Comparison of ENCODE assay signal across 18 cellular contexts in genomic region chr5:133688386-133688785, GRCh38.
DNase-seq lines count a peak whose midpoint lies in the region; ATAC-seq, FAIRE-seq and TF ChIP-seq lines count a peak whose summit lies in the region.
"Had no signal": no experiment of that assay in that cellular context is flagged by ENCODE, and none has a peak within 500 bp of the region (broad histone marks: within the 10 kb centered on the region; RNA-seq: fewer than 3 reads in every experiment).

No MANE protein-coding gene starts in this region.

- H3K9me3 ChIP-seq in PC-3 (ENCODE audit: low read length) (no peaks in the 10 kb centered on the region), mammary epithelial cell (replicated peaks; ENCODE audit: insufficient read depth, low read length) (no peaks in the 10 kb centered on the region)
- H3K9me3 ChIP-seq: uterus had no signal

- H3K4me1 ChIP-seq in PC-3 (ENCODE audit: insufficient read depth, low read length) (peaks cover 65% of the 10 kb centered on the region), mammary epithelial cell (ENCODE audit: insufficient read depth, low read length) (no peaks in the 10 kb centered on the region)
- H3K4me1 ChIP-seq: uterus had no signal

- ATAC-seq in activated naive CD4-positive, alpha-beta T cell treated with anti-CD3 and anti-CD28 coated beads, Interleukin-2, amount 50 U/mL, for 72 hours = peak; percentile 64 to 96
- peak; percentile 74 for ATAC-seq in GM21619 (IDR thresholded peaks at IDR 0.05; ENCODE audit: unreplicated experiment)
- ATAC-seq in PC-3 = 0 out of 2 replicates have a peak, but pooled peaks have one; percentile 4
- ATAC-seq: left lobe of liver had no signal

- no peaks in the 10 kb centered on the region for H3K9me2 ChIP-seq in PC-3 (replicated peaks; ENCODE audit: low read length)

- H3K36me3 ChIP-seq in PC-3 (ENCODE audit: low read depth, low read length) = no peaks in the 10 kb centered on the region
- no peaks in the 10 kb centered on the region for H3K36me3 ChIP-seq in mammary epithelial cell (ENCODE audit: insufficient read depth, low read length)
- H3K36me3 ChIP-seq: uterus had no signal

- H3K4me2 ChIP-seq in PC-3 (ENCODE audit: low read length) = no peak overlapping the region
- no peak overlapping the region for H3K4me2 ChIP-seq in mammary epithelial cell (ENCODE audit: insufficient read depth, low read depth, low read length)

- H3K27ac ChIP-seq in PC-3 (ENCODE audit: low read length) (peak overlapping the region; percentile 51), mammary epithelial cell (ENCODE audit: insufficient read depth, low read depth, low read length) (no peak overlapping the region)
- H3K27ac ChIP-seq: uterus had no signal

- no TSS peak for BruUV-seq in PC-3 (replicated peaks; lab: Mats Ljungman, UMichigan)
- BruUV-seq in mammary epithelial cell (replicated peaks; lab: Mats Ljungman, UMichigan) = no TSS peak
- BruUV-seq in Calu3 (replicated peaks; lab: Mats Ljungman, UMichigan) = no TSS peak

- intact Hi-C loops in activated naive CD4-positive, alpha-beta T cell treated with anti-CD3 and anti-CD28 coated beads for 36 hours (cut with micrococcal nuclease) = loop anchor here (1.0 kb wide), 1 partner anchor 11 kb away; no protein-coding TSS in a partner anchor
- intact Hi-C loops in PC-3 (cut with micrococcal nuclease) (no loop called here), mammary epithelial cell (cut with micrococcal nuclease) (no loop called here), Calu3 (cut with micrococcal nuclease; ENCODE audit: unreplicated experiment) (no loop called here)

- in situ Hi-C loops in mammary epithelial cell (cut with MboI; ENCODE audit: low sequenced_read_pairs in 2 of 2) = no loop called here

- POLR2A ChIA-PET in PC-3 (lab: Charles Lee; ENCODE audit: unreplicated experiment) = no interaction called here

- no peaks in the 10 kb centered on the region for H3K36me3 Mint-ChIP-seq in activated naive CD4-positive, alpha-beta T cell treated with anti-CD3 and anti-CD28 coated beads, Interleukin-2, amount 50 U/mL, for 72 hours
- no peaks in the 10 kb centered on the region for H3K36me3 Mint-ChIP-seq in activated naive CD4-positive, alpha-beta T cell treated with anti-CD3 and anti-CD28 coated beads for 36 hours (ENCODE audit: low read depth)
- no peaks in the 10 kb centered on the region for H3K36me3 Mint-ChIP-seq in Calu3 (ENCODE audit: insufficient read depth, unreplicated experiment)
- H3K36me3 Mint-ChIP-seq: activated naive CD8-positive, alpha-beta T cell treated with anti-CD3 and anti-CD28 coated beads, Interleukin-2, amount 10 ng/mL, durations not matched to agents 7 days and 5 days had no signal

- H3K4me3 ChIP-seq in PC-3 (ENCODE audit: low read length) (no peak overlapping the region), mammary epithelial cell (replicated peaks in 1 of 3; ENCODE audit: insufficient read depth in 1 of 3, low read depth in 2 of 3, low read length in 3 of 3) (no peak overlapping the region)
- H3K4me3 ChIP-seq: uterus had no signal

- no peak for DNase-seq in activated naive CD4-positive, alpha-beta T cell treated with anti-CD3 and anti-CD28 coated beads, Interleukin-2, amount 50 U/mL, for 72 hours (ENCODE audit: low spot score in 2 of 2)
- DNase-seq in activated naive CD4-positive, alpha-beta T cell treated with anti-CD3 and anti-CD28 coated beads for 36 hours = no peak
- DNase-seq in PC-3 (peak; percentile 62), urothelium cell line (ENCODE audit: low spot score) (peak; percentile 25), mammary epithelial cell (no peak), Calu3 (no peak), midbrain (lab: John Stamatoyannopoulos, UW) (no peak)
- DNase-seq: activated B cell treated with CpG ODN at 0.5 μM for 24 hours; activated naive CD8-positive, alpha-beta T cell treated with anti-CD3 and anti-CD28 coated beads, Interleukin-2, amount 10 ng/mL, durations not matched to agents 7 days and 5 days; NCI-H2029 treated with DMSO at 0.1 percent for 48 hours; NCI-H510A; retina; SHP77 treated with DMSO at 0.1 percent for 48 hours; stimulated activated CD4-positive, alpha-beta T cell treated with anti-CD3 and anti-CD28 coated beads, Interleukin-15, amount 100 ng/mL, for 24 hours; uterus had no signal

- H3K79me2 ChIP-seq in PC-3 (ENCODE audit: low read length) = no peaks in the 10 kb centered on the region
- H3K79me2 ChIP-seq in mammary epithelial cell (ENCODE audit: insufficient read depth, low read length) = no peaks in the 10 kb centered on the region

- CTCF ChIA-PET in activated naive CD4-positive, alpha-beta T cell treated with anti-CD3 and anti-CD28 coated beads for 36 hours (lab: Charles Lee) = no interaction called here
- CTCF ChIA-PET in PC-3 (lab: Charles Lee) (no interaction called here), mammary epithelial cell (lab: Charles Lee; ENCODE audit: low non-redundant PET) (no interaction called here), Calu3 (lab: Charles Lee) (no interaction called here)

- no peaks in the 10 kb centered on the region for H4K20me1 ChIP-seq in PC-3 (ENCODE audit: low read length)
- no peaks in the 10 kb centered on the region for H4K20me1 ChIP-seq in mammary epithelial cell (ENCODE audit: insufficient read depth, low read length)

- TF ChIP-seq CTCF in PC-3 (conservative IDR thresholded peaks at IDR 0.05; ENCODE audit: low read depth, low read length) (no peak), mammary epithelial cell (conservative IDR thresholded peaks at IDR 0.05 in 1 of 2, IDR thresholded peaks at IDR 0.05 in 1 of 2; ENCODE audit: extremely low read depth in 1 of 2, insufficient read depth in 1 of 2, low read depth in 1 of 2, low read length in 2 of 2) (no peak), Calu3 (IDR thresholded peaks at IDR 0.05; ENCODE audit: unreplicated experiment) (no peak)

- no peak for FAIRE-seq in urothelium cell line (lab: Jason Lieb, UNC)
- FAIRE-seq: GM19239 had no signal

- H3K27ac Mint-ChIP-seq in activated naive CD4-positive, alpha-beta T cell treated with anti-CD3 and anti-CD28 coated beads, Interleukin-2, amount 50 U/mL, for 72 hours = peak overlapping the region in 1 of 2 donors; percentile 18
- no peak overlapping the region for H3K27ac Mint-ChIP-seq in activated naive CD4-positive, alpha-beta T cell treated with anti-CD3 and anti-CD28 coated beads for 36 hours
- H3K27ac Mint-ChIP-seq in Calu3 (ENCODE audit: unreplicated experiment) = no peak overlapping the region
- H3K27ac Mint-ChIP-seq: activated B cell treated with CpG ODN at 0.5 μM for 24 hours had no signal

- no peaks in the 10 kb centered on the region for H3K4me1 Mint-ChIP-seq in activated naive CD4-positive, alpha-beta T cell treated with anti-CD3 and anti-CD28 coated beads for 36 hours (ENCODE audit: low read depth)
- no peaks in the 10 kb centered on the region for H3K4me1 Mint-ChIP-seq in Calu3 (ENCODE audit: low read depth, unreplicated experiment)
- H3K4me1 Mint-ChIP-seq: activated B cell treated with CpG ODN at 0.5 μM for 24 hours; activated naive CD8-positive, alpha-beta T cell treated with anti-CD3 and anti-CD28 coated beads, Interleukin-2, amount 10 ng/mL, durations not matched to agents 7 days and 5 days had no signal

- no peaks in the 10 kb centered on the region for H3F3A ChIP-seq in PC-3 (ENCODE audit: low read length, unreplicated experiment)

- dilution Hi-C loops in mammary epithelial cell (cut with HindIII; ENCODE audit: low sequenced_read_pairs) = no loop called here

- WGBS in mammary epithelial cell (ENCODE audit: low coverage, missing lambda C conversion rate) = 89% methylated on average over 4 of the region's 5 CpGs

- H3K27me3 ChIP-seq in PC-3 (ENCODE audit: low read length) = no peaks in the 10 kb centered on the region
- H3K27me3 ChIP-seq in mammary epithelial cell (ENCODE audit: insufficient read depth, low read length) = peaks cover 2% of the 10 kb centered on the region
- H3K27me3 ChIP-seq: uterus had no signal

- peaks cover 20% of the 10 kb centered on the region for H3K27me3 Mint-ChIP-seq in activated naive CD4-positive, alpha-beta T cell treated with anti-CD3 and anti-CD28 coated beads for 36 hours (ENCODE audit: low read depth)
- H3K27me3 Mint-ChIP-seq in Calu3 (ENCODE audit: unreplicated experiment) = peaks cover 100% of the 10 kb centered on the region

- H2AFZ ChIP-seq in PC-3 (ENCODE audit: low read length) (no peak overlapping the region), mammary epithelial cell (ENCODE audit: low read depth, low read length) (no peak overlapping the region)

- no peak overlapping the region for H3K4me3 Mint-ChIP-seq in activated naive CD4-positive, alpha-beta T cell treated with anti-CD3 and anti-CD28 coated beads for 36 hours
- H3K4me3 Mint-ChIP-seq in Calu3 (ENCODE audit: low read depth, unreplicated experiment) = no peak overlapping the region
- H3K4me3 Mint-ChIP-seq: activated B cell treated with CpG ODN at 0.5 μM for 24 hours; activated naive CD8-positive, alpha-beta T cell treated with anti-CD3 and anti-CD28 coated beads, Interleukin-2, amount 10 ng/mL, durations not matched to agents 7 days and 5 days had no signal

- no peaks in the 10 kb centered on the region for H3K9me3 Mint-ChIP-seq in activated naive CD4-positive, alpha-beta T cell treated with anti-CD3 and anti-CD28 coated beads, Interleukin-2, amount 50 U/mL, for 72 hours
- no peaks in the 10 kb centered on the region for H3K9me3 Mint-ChIP-seq in activated naive CD4-positive, alpha-beta T cell treated with anti-CD3 and anti-CD28 coated beads for 36 hours
- H3K9me3 Mint-ChIP-seq in Calu3 (ENCODE audit: low read depth, unreplicated experiment) = no peaks in the 10 kb centered on the region
- H3K9me3 Mint-ChIP-seq: activated B cell treated with CpG ODN at 0.5 μM for 24 hours; activated naive CD8-positive, alpha-beta T cell treated with anti-CD3 and anti-CD28 coated beads, Interleukin-2, amount 10 ng/mL, durations not matched to agents 7 days and 5 days had no signal

- no peak overlapping the region for H3K9ac ChIP-seq in PC-3 (ENCODE audit: low read length)
- no peak overlapping the region for H3K9ac ChIP-seq in mammary epithelial cell (ENCODE audit: insufficient read depth, low read length)

Comparison
In these comparisons a context has a peak if more than half of its experiments do, and no peak if none do; other contexts are left out.
1. ATAC-seq: peak in every context shown above with its lines; median percentile 80 in activated naive CD4-positive, alpha-beta T cell treated with anti-CD3 and anti-CD28 coated beads, Interleukin-2, amount 50 U/mL, for 72 hours; 74 in GM21619; 4 in PC-3.
2. DNase-seq: peak in PC-3 (single experiment) and urothelium cell line (single experiment); none in activated naive CD4-positive, alpha-beta T cell treated with anti-CD3 and anti-CD28 coated beads, Interleukin-2, amount 50 U/mL, for 72 hours (0 of 2), activated naive CD4-positive, alpha-beta T cell treated with anti-CD3 and anti-CD28 coated beads for 36 hours (single experiment), mammary epithelial cell (single experiment), Calu3 (single experiment) and midbrain (single experiment).